ENCODE assay signal across 16 cellular contexts in genomic region chr4:141891260-141892120, GRCh38.
A peak's percentile ranks its signal among the peaks of the same experiment; 100 is the strongest.
DNase-seq lines count a peak whose midpoint lies in the region; FAIRE-seq and TF ChIP-seq lines count a peak whose summit lies in the region.
"Had no signal": no experiment of that assay in that cellular context is flagged by ENCODE, and none has a peak within 500 bp of the region (broad histone marks: within the 10 kb centered on the region; RNA-seq: fewer than 3 reads in every experiment).

No MANE protein-coding gene starts in this region.

- FAIRE-seq in H1 (lab: Jason Lieb, UNC) (no peak), H54 (lab: Jason Lieb, UNC) (no peak)
- FAIRE-seq: D721Med, G401.6 had no signal

- H3K36me3 Mint-ChIP-seq in H9 (ENCODE audit: insufficient read depth in 1 of 3, low read depth in 3 of 3) (peaks cover 0 to 4% (median 0%) of the 10 kb centered on the region in 3 experiments; a peak in 1 of 7 replicates), neural progenitor cell (no peaks in the 10 kb centered on the region)

- 0 out of 7 replicates have a peak overlapping the region, but pooled peaks of 2 of the 3 experiments have one; percentile 28 to 36 for H3K27ac Mint-ChIP-seq in H9
- H3K27ac Mint-ChIP-seq in neural progenitor cell = no peak overlapping the region
- H3K27ac Mint-ChIP-seq: CD4-positive, alpha-beta T cell; HFFc6 had no signal

- no CpG with 5 or more reads among the region's 7 CpGs for WGBS in H9 (ENCODE audit: extremely low coverage, insufficient read length, low lambda C conversion rate)
- WGBS in H1 (ENCODE audit: extremely low coverage in 1 of 2, insufficient coverage in 1 of 2, insufficient read length in 1 of 2, insufficient replicate concordance in 2 of 2, low coverage in 1 of 2, low lambda C conversion rate in 2 of 2, missing lambda C conversion rate in 1 of 2), 2 experiments = 86% methylated on average over 6 of the region's 7 CpGs; no CpG with 5 or more reads in 1 of the 2 experiments
- WGBS in mesenchymal stem cell = 76% methylated on average over 3 of the region's 7 CpGs

- H2BK5ac ChIP-seq in H9 (ENCODE audit: insufficient read length, low read length) (no peak overlapping the region), H1 (ENCODE audit: low read depth, low read length) (no peak overlapping the region), mesenchymal stem cell (ENCODE audit: low read depth, low read length, poor library complexity, severe bottlenecking) (no peak overlapping the region)

- H3T11ph ChIP-seq in H9 (ENCODE audit: low read length) = no peak overlapping the region

- H3K27ac ChIP-seq in H9 (ENCODE audit: insufficient read length, low read depth, low read length) (no peak overlapping the region), H1 (ENCODE audit: low read depth, low read length) (no peak overlapping the region), neural progenitor cell (no peak overlapping the region), mesenchymal stem cell (ENCODE audit: low read length, poor library complexity, severe bottlenecking) (no peak overlapping the region)
- H3K27ac ChIP-seq: C4-2B, KMS-11 had no signal

- peaks cover 3% of the 10 kb centered on the region; the same call in 1 of the 2 replicates for H3K4me1 ChIP-seq in H9 (ENCODE audit: insufficient read depth, low read length)
- H3K4me1 ChIP-seq in H1 (replicated peaks in 1 of 4; ENCODE audit: control insufficient read depth in 3 of 4, insufficient read depth in 4 of 4, low read length in 3 of 4) = no peaks in the 10 kb centered on the region
- H3K4me1 ChIP-seq in neural progenitor cell = no peaks in the 10 kb centered on the region
- no peaks in the 10 kb centered on the region for H3K4me1 ChIP-seq in mesenchymal stem cell (ENCODE audit: control insufficient read depth, insufficient read depth, low read depth, low read length)
- H3K4me1 ChIP-seq: Caco-2 had no signal

- CTCF ChIA-PET in H1 (lab: Charles Lee; ENCODE audit: partially characterized antibody) = interaction anchor here (0.5 kb wide), 1 partner anchor 802 kb away, joined by 3 read pairs; no protein-coding TSS in a partner anchor

- H4K5ac ChIP-seq in H9 (ENCODE audit: insufficient read length, low read depth, low read length) (no peak overlapping the region), H1 (ENCODE audit: insufficient read length, low read depth, low read length) (no peak overlapping the region)

- H3K18ac ChIP-seq in H9 (ENCODE audit: insufficient read length, low read depth, low read length) = no peak overlapping the region
- H3K18ac ChIP-seq in H1 (ENCODE audit: extremely low read depth, low read length) = no peak overlapping the region
- H3K18ac ChIP-seq in mesenchymal stem cell (ENCODE audit: low read depth in 1 of 2, low read length in 2 of 2) = no peak overlapping the region

- H3K9me3 Mint-ChIP-seq in H9 (no peaks in the 10 kb centered on the region; a peak in 1 of 5 replicates), neural progenitor cell (no peaks in the 10 kb centered on the region)
- H3K9me3 Mint-ChIP-seq: CD4-positive, alpha-beta T cell; HFFc6 had no signal

- H3K27me3 Mint-ChIP-seq in H9 (ENCODE audit: low read depth) (no peaks in the 10 kb centered on the region), neural progenitor cell (ENCODE audit: insufficient read depth, low read depth) (peaks cover 4% of the 10 kb centered on the region)
- H3K27me3 Mint-ChIP-seq: CD4-positive, alpha-beta T cell had no signal

- H3F3A ChIP-seq in neural progenitor cell (ENCODE audit: low read depth) = no peaks in the 10 kb centered on the region

- DNase-seq in GM12865 (ENCODE audit: low read depth) (peak; percentile 9), H9 (no peak), H1 (ENCODE audit: low read depth in 1 of 2, low spot score in 2 of 2) (no peak), neural progenitor cell (ENCODE audit: low spot score) (no peak), mesenchymal stem cell (no peak), cerebellum (ENCODE audit: low spot score) (no peak), H54 (ENCODE audit: insufficient read length, low spot score) (no peak), NCI-H2227 treated with DMSO at 0.1 percent for 48 hours (lab: John Stamatoyannopoulos, UW) (no peak)
- DNase-seq: ACHN; Caco-2; CD4-positive, alpha-beta T cell; HFFc6 had no signal

- H2BK12ac ChIP-seq in H9 (ENCODE audit: insufficient read length, low read depth, low read length) (no peak overlapping the region), H1 (ENCODE audit: low read depth, low read length) (no peak overlapping the region), mesenchymal stem cell (ENCODE audit: low read length in 2 of 2) (no peak overlapping the region)

- H3K4me3 Mint-ChIP-seq in H9 (no peak overlapping the region), neural progenitor cell (no peak overlapping the region)
- H3K4me3 Mint-ChIP-seq: CD4-positive, alpha-beta T cell; HFFc6 had no signal

- H3K9ac ChIP-seq in H9 (ENCODE audit: extremely low read depth, insufficient read length, low read length) = no peak overlapping the region
- H3K9ac ChIP-seq in H1 (replicated peaks in 1 of 4; ENCODE audit: extremely low read depth in 1 of 4, low read depth in 3 of 4, low read length in 3 of 4) = no peak overlapping the region
- H3K9ac ChIP-seq in neural progenitor cell = no peak overlapping the region
- H3K9ac ChIP-seq in mesenchymal stem cell (ENCODE audit: low read length) = no peak overlapping the region
- H3K9ac ChIP-seq: KMS-11 had no signal

- H3K23ac ChIP-seq in H9 (ENCODE audit: insufficient read length, low read depth, low read length) (no peak overlapping the region), H1 (ENCODE audit: insufficient read length) (no peak overlapping the region), mesenchymal stem cell (ENCODE audit: low read length in 2 of 2) (no peak overlapping the region)

- TF ChIP-seq POLR2A in H1 (IDR thresholded peaks at IDR 0.05; ENCODE audit: control extremely low read depth in 1 of 2, low read depth in 2 of 2, low read length in 2 of 2) (no peak), H54 (IDR thresholded peaks at IDR 0.05; ENCODE audit: low read depth, low read length) (no peak)

- H2AFZ ChIP-seq in H9 (ENCODE audit: low read length) = peak overlapping the region; percentile 93
- peak overlapping the region; percentile 96 for H2AFZ ChIP-seq in H1 (ENCODE audit: low read length)
- peak overlapping the region; percentile 72 for H2AFZ ChIP-seq in neural progenitor cell (replicated peaks)
- H2AFZ ChIP-seq in mesenchymal stem cell (ENCODE audit: low read depth, low read length) = no peak overlapping the region

- POLR2A ChIA-PET in H1 (lab: Charles Lee; ENCODE audit: partially characterized antibody) = no interaction called here

- H3K27me3 ChIP-seq in H9 (ENCODE audit: insufficient read depth, low read length) (no peaks in the 10 kb centered on the region), H1 (replicated peaks in 1 of 4; ENCODE audit: control insufficient read depth in 3 of 4, extremely low read depth in 1 of 4, insufficient read depth in 3 of 4, low read length in 3 of 4) (no peaks in the 10 kb centered on the region), neural progenitor cell (no peaks in the 10 kb centered on the region), mesenchymal stem cell (ENCODE audit: control insufficient read depth in 1 of 2, insufficient read depth in 1 of 2, low read length in 2 of 2) (no peaks in the 10 kb centered on the region)

- no peak overlapping the region for H2BK15ac ChIP-seq in H9 (ENCODE audit: low read depth, low read length)
- H2BK15ac ChIP-seq in H1 (ENCODE audit: low read length) = no peak overlapping the region
- no peak overlapping the region for H2BK15ac ChIP-seq in mesenchymal stem cell (ENCODE audit: low read depth, poor library complexity, severe bottlenecking)

- H3K79me1 ChIP-seq in H9 (ENCODE audit: insufficient read depth, low read depth, low read length, poor library complexity, severe bottlenecking) = no peaks in the 10 kb centered on the region
- no peaks in the 10 kb centered on the region for H3K79me1 ChIP-seq in H1 (ENCODE audit: low read depth, low read length)
- no peaks in the 10 kb centered on the region for H3K79me1 ChIP-seq in mesenchymal stem cell (replicated peaks; ENCODE audit: low read length, poor library complexity, severe bottlenecking)

- H3K56ac ChIP-seq in H9 (ENCODE audit: insufficient read length, low read depth, low read length) (no peak overlapping the region), H1 (replicated peaks; ENCODE audit: insufficient read length, low read depth, low read length) (no peak overlapping the region)

- H3K4me2 ChIP-seq in H9 (ENCODE audit: insufficient read depth, insufficient read length, low read length) = no peak overlapping the region
- H3K4me2 ChIP-seq in H1 (ENCODE audit: insufficient read depth in 1 of 2, low read depth in 2 of 2, low read length in 2 of 2) = no peak overlapping the region
- no peak overlapping the region for H3K4me2 ChIP-seq in neural progenitor cell
- H3K4me2 ChIP-seq in mesenchymal stem cell (ENCODE audit: low read length, poor library complexity, severe bottlenecking) = no peak overlapping the region
- H3K4me2 ChIP-seq: KMS-11 had no signal

- H3K4me1 Mint-ChIP-seq in H9 (peaks cover 14% of the 10 kb centered on the region in 2 experiments), neural progenitor cell (no peaks in the 10 kb centered on the region)

- no peak for TF ChIP-seq RAD21 in H1 (IDR thresholded peaks at IDR 0.05 in 1 of 2, conservative IDR thresholded peaks at IDR 0.05 in 1 of 2; ENCODE audit: low read depth in 2 of 2, low read length in 2 of 2)

- H3K79me2 ChIP-seq in H9 (ENCODE audit: insufficient read depth, low read length) = no peaks in the 10 kb centered on the region
- no peaks in the 10 kb centered on the region for H3K79me2 ChIP-seq in H1 (ENCODE audit: control insufficient read depth in 1 of 2, insufficient read depth in 2 of 2, low read length in 2 of 2)
- no peaks in the 10 kb centered on the region for H3K79me2 ChIP-seq in neural progenitor cell (ENCODE audit: low read depth)

- no peak overlapping the region for H2AK5ac ChIP-seq in H9 (ENCODE audit: insufficient read length, low read length)
- H2AK5ac ChIP-seq in H1 (ENCODE audit: low read depth, low read length) = no peak overlapping the region
- H2AK5ac ChIP-seq in mesenchymal stem cell (ENCODE audit: low read length, severe bottlenecking) = no peak overlapping the region

- H2BK120ac ChIP-seq in H9 (ENCODE audit: low read depth, low read length, poor library complexity, severe bottlenecking) (no peak overlapping the region), H1 (replicated peaks; ENCODE audit: low read depth, low read length) (no peak overlapping the region), mesenchymal stem cell (ENCODE audit: low read depth, low read length) (no peak overlapping the region)

- TF ChIP-seq EP300 in H1 (IDR thresholded peaks at IDR 0.05; ENCODE audit: borderline replicate concordance in 1 of 2, low read depth in 2 of 2, low read length in 2 of 2) = no peak

- no peaks in the 10 kb centered on the region for H3K23me2 ChIP-seq in H9 (ENCODE audit: insufficient read length, low read depth, low read length, poor library complexity, severe bottlenecking)
- H3K23me2 ChIP-seq in H1 (ENCODE audit: low read depth, low read length) = no peaks in the 10 kb centered on the region

- H3K4ac ChIP-seq in H9 (ENCODE audit: low read depth, low read length) = no peak overlapping the region
- no peak overlapping the region for H3K4ac ChIP-seq in H1 (replicated peaks; ENCODE audit: insufficient read length, low read depth, low read length)
- H3K4ac ChIP-seq in mesenchymal stem cell (ENCODE audit: low read depth in 1 of 2, low read length in 2 of 2) = no peak overlapping the region

- TF ChIP-seq CTCF in GM12865 (IDR thresholded peaks at IDR 0.05; ENCODE audit: insufficient read depth, low read depth, low read length, missing control alignments) (no peak), H9 (conservative IDR thresholded peaks at IDR 0.05) (no peak), H1 (IDR thresholded peaks at IDR 0.05; ENCODE audit: control extremely low read depth in 1 of 3, insufficient read depth in 1 of 3, low read depth in 1 of 3, low read length in 3 of 3) (no peak), neural progenitor cell (IDR thresholded peaks at IDR 0.05) (no peak)

- H3K36me3 ChIP-seq in H1 (ENCODE audit: control insufficient read depth in 2 of 4, insufficient read depth in 4 of 4, low read length in 3 of 4) (no peaks in the 10 kb centered on the region), neural progenitor cell (no peaks in the 10 kb centered on the region), mesenchymal stem cell (ENCODE audit: control insufficient read depth in 1 of 2, insufficient read depth in 2 of 2, low read depth in 1 of 2, low read length in 2 of 2) (no peaks in the 10 kb centered on the region)

- H4K91ac ChIP-seq in H9 (ENCODE audit: insufficient read length, low read depth, low read length) (no peak overlapping the region), H1 (replicated peaks; ENCODE audit: insufficient read length, low read length) (no peak overlapping the region), mesenchymal stem cell (ENCODE audit: low read length) (no peak overlapping the region)

- H3K4me3 ChIP-seq in GM12865 (ENCODE audit: low read depth, low read length) (no peak overlapping the region), H1 (ENCODE audit: extremely low read depth in 1 of 4, insufficient read depth in 2 of 4, low read depth in 3 of 4, low read length in 4 of 4) (no peak overlapping the region), neural progenitor cell (no peak overlapping the region), mesenchymal stem cell (ENCODE audit: insufficient read depth in 1 of 2, low read depth in 1 of 2, low read length in 2 of 2) (no peak overlapping the region)

- no peak overlapping the region for H3K14ac ChIP-seq in H9 (ENCODE audit: insufficient read depth, low read length)
- H3K14ac ChIP-seq in H1 (ENCODE audit: insufficient read length) = no peak overlapping the region
- H3K14ac ChIP-seq in mesenchymal stem cell (ENCODE audit: low read length in 2 of 2) = no peak overlapping the region

- H4K20me1 ChIP-seq in H9 (ENCODE audit: control insufficient read depth, insufficient read depth, insufficient read length) (no peaks in the 10 kb centered on the region), H1 (replicated peaks in 1 of 2; ENCODE audit: control insufficient read depth in 1 of 2, insufficient read depth in 2 of 2, low read length in 2 of 2) (no peaks in the 10 kb centered on the region), neural progenitor cell (ENCODE audit: low read depth) (no peaks in the 10 kb centered on the region)

- H4K8ac ChIP-seq in H9 (replicated peaks; ENCODE audit: insufficient read length, low read depth, low read length) (no peak overlapping the region), H1 (ENCODE audit: extremely low read depth, insufficient read depth, low read length) (no peak overlapping the region), mesenchymal stem cell (ENCODE audit: low read length) (no peak overlapping the region)

- no peak overlapping the region for H2BK20ac ChIP-seq in H9 (ENCODE audit: low read depth, low read length, poor library complexity, severe bottlenecking)
- H2BK20ac ChIP-seq in H1 (ENCODE audit: low read length) = no peak overlapping the region

- H3K9me3 ChIP-seq in H9 (ENCODE audit: control insufficient read depth, low read depth, low read length) (no peaks in the 10 kb centered on the region), H1 (ENCODE audit: insufficient read depth in 2 of 2, low read depth in 1 of 2, low read length in 1 of 2) (no peaks in the 10 kb centered on the region), neural progenitor cell (ENCODE audit: low read depth) (no peaks in the 10 kb centered on the region), mesenchymal stem cell (ENCODE audit: control insufficient read depth, low read length) (no peaks in the 10 kb centered on the region)
- H3K9me3 ChIP-seq: Caco-2 had no signal
